19 cellular contexts compared by ENCODE assay signal in genomic region chr11:44622190-44622650, GRCh38. TPM values are rescaled to one million over a fixed set of nuclear protein-coding genes. Genes with fewer than 3 reads are reported as not detected.
A peak's percentile ranks its signal among the peaks of the same experiment; 100 is the strongest.
DNase-seq lines count a peak whose midpoint lies in the region; ATAC-seq and TF ChIP-seq lines count a peak whose summit lies in the region.
"Had no signal": no experiment of that assay in that cellular context is flagged by ENCODE, and none has a peak within 500 bp of the region (broad histone marks: within the 10 kb centered on the region; RNA-seq: fewer than 3 reads in every experiment).

No MANE protein-coding gene starts in this region.

- H3K27me3 ChIP-seq in endodermal cell (ENCODE audit: control insufficient read depth, insufficient read depth, low read length, poor library complexity, severe bottlenecking): peaks cover 11% of the 10 kb centered on the region
- H3K27me3 ChIP-seq: gastrocnemius medialis had no signal

- H3K27ac ChIP-seq in endodermal cell (ENCODE audit: low read depth, low read length): no peak overlapping the region
- H3K27ac ChIP-seq: gastrocnemius medialis had no signal

- peaks cover 2% of the 10 kb centered on the region for H3K36me3 Mint-ChIP-seq in T-helper 17 cell (ENCODE audit: low read depth)
- no peaks in the 10 kb centered on the region for H3K36me3 Mint-ChIP-seq in endodermal cell (ENCODE audit: low read depth)

- peaks cover 29% of the 10 kb centered on the region for H3K4me1 Mint-ChIP-seq in T-helper 17 cell
- H3K4me1 Mint-ChIP-seq in endodermal cell: no peaks in the 10 kb centered on the region

- H3K9me3 ChIP-seq in T-helper 17 cell (ENCODE audit: control insufficient read depth, low read length, poor library complexity, severe bottlenecking): no peaks in the 10 kb centered on the region
- no peaks in the 10 kb centered on the region for H3K9me3 ChIP-seq in endodermal cell (ENCODE audit: control insufficient read depth, low read length)
- H3K9me3 ChIP-seq: gastrocnemius medialis had no signal

- no peaks in the 10 kb centered on the region for H3K27me3 Mint-ChIP-seq in T-helper 17 cell
- H3K27me3 Mint-ChIP-seq in endodermal cell (ENCODE audit: insufficient read depth): peaks cover 21% of the 10 kb centered on the region

- TF ChIP-seq CTCF in endodermal cell (conservative IDR thresholded peaks at IDR 0.05): no peak

- no peaks in the 10 kb centered on the region for H3K4me1 ChIP-seq in endodermal cell (ENCODE audit: control insufficient read depth, insufficient read depth, low read length)

- no peaks in the 10 kb centered on the region for H3K36me3 ChIP-seq in endodermal cell (ENCODE audit: control insufficient read depth, insufficient read depth, low read length)
- H3K36me3 ChIP-seq: gastrocnemius medialis had no signal

- no peak overlapping the region for H3K4me3 ChIP-seq in endodermal cell (ENCODE audit: low read length)
- H3K4me3 ChIP-seq: gastrocnemius medialis had no signal

- H3K27ac Mint-ChIP-seq in T-helper 17 cell (no peak overlapping the region), endodermal cell (no peak overlapping the region)
- H3K27ac Mint-ChIP-seq: CD8-positive, alpha-beta T cell had no signal

- H3K4me3 Mint-ChIP-seq in T-helper 17 cell (no peak overlapping the region), endodermal cell (no peak overlapping the region)
- H3K4me3 Mint-ChIP-seq: CD8-positive, alpha-beta T cell; neural crest cell had no signal

- WGBS in endodermal cell (ENCODE audit: insufficient coverage in 1 of 2, insufficient read length in 1 of 2), 2 experiments: 90% methylated on average over 2 to 3 of the region's 4 CpGs

- no peak overlapping the region for H3K9ac ChIP-seq in endodermal cell (ENCODE audit: extremely low read depth, low read length, poor library complexity, severe bottlenecking)

- ATAC-seq in T-helper 17 cell (no peak), GM21390 (IDR thresholded peaks at IDR 0.05; ENCODE audit: unreplicated experiment) (no peak), HG03460 (IDR thresholded peaks at IDR 0.05; ENCODE audit: unreplicated experiment) (no peak), HG02610 (IDR thresholded peaks at IDR 0.05; ENCODE audit: unreplicated experiment) (no peak)
- ATAC-seq: CD8-positive, alpha-beta T cell; gastrocnemius medialis; stimulated activated naive CD8-positive, alpha-beta T cell treated with anti-CD3 and anti-CD28 coated beads, Interleukin-15, Interleukin-2, amounts not matched to agents 100 U/mL and 50 U/mL, for 24 hours had no signal

- DNase-seq in ELF-1 (ENCODE audit: low read depth, low spot score) (peak; percentile 0), T-helper 17 cell (peak in 2 of 3 donors; percentile 3 to 5), endodermal cell (peak; percentile 45), retina (peak; percentile 12), NCI-H1417 (lab: John Stamatoyannopoulos, UW) (no peak)
- DNase-seq: amniotic stem cell; effector memory CD4-positive, alpha-beta T cell; GOT3; IMR-90; kidney glomerular epithelial cell; NCI-H187; NCI-H748 treated with DMSO at 0.1 percent for 48 hours; stimulated activated naive CD8-positive, alpha-beta T cell treated with anti-CD3 and anti-CD28 coated beads, Interleukin-15, Interleukin-2, amounts not matched to agents 100 U/mL and 50 U/mL, for 24 hours had no signal

- peaks cover 2% of the 10 kb centered on the region for H3K9me3 Mint-ChIP-seq in endodermal cell
- H3K9me3 Mint-ChIP-seq: CD8-positive, alpha-beta T cell; neural crest cell had no signal

RNA-seq across cellular contexts. Expression of gene CD82, which starts 56.8 kb away (rescaled TPM):
- total RNA-seq in T-helper 17 cell: 100 to 1,000 TPM; 112 to 146 TPM
- total RNA-seq in endodermal cell: 1 to 10 TPM; 1.7 to 3.0 TPM
- polyA plus RNA-seq in endodermal cell (2013, experiment 1 of 2): 19.6 TPM
- polyA plus RNA-seq in endodermal cell (2013, experiment 2 of 2): 12.6 TPM

Comparison
In these comparisons a context has a peak if more than half of its experiments do, and no peak if none do; other contexts are left out.
1. DNase-seq: peak in ELF-1 (single experiment), T-helper 17 cell (2 of 3), endodermal cell (single experiment) and retina (single experiment); none in NCI-H1417 (0 of 3).
2. RNA of gene CD82, which starts 56.8 kb away (total RNA-seq): 112 to 146 TPM in T-helper 17 cell; 1.7 to 3.0 TPM in endodermal cell; every median in the first group is over 10 times any median in the second.